Comparison of ENCODE assay signal across 28 cellular contexts in the genomic region with DNA sequence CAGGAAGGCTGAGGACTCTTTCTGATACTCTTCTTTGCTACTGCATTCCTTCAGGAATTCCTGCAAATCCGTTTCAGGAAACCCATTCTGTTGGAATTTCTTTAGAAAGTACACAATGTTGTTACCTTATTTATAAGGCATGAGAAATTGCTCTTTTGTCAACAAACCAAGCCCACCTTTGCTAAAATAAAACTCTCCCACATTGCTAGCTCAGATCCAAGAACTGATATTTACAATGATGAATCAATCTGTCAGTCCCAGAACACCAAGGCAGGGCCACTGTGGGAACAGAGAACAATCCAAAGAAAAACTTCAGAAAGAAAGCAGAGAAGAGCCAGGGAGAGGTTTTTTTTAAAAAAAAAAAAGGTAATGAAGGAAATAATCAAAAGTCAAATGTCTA. TPM values are rescaled to one million over a fixed set of nuclear protein-coding genes. Genes with fewer than 3 reads are reported as not detected.
"Had no signal": no experiment of that assay in that cellular context is flagged by ENCODE, and none has a peak within 500 bp of the region (broad histone marks: within the 10 kb centered on the region; RNA-seq: fewer than 3 reads in every experiment).

No MANE protein-coding gene starts in this region.

- H3K27me3 ChIP-seq: neural progenitor cell, ovary, right lobe of liver, sigmoid colon, suprapubic skin, testis, tibial nerve, upper lobe of left lung, vagina had no signal

- H3K27ac ChIP-seq: neural progenitor cell, ovary, parathyroid adenoma, psoas muscle, right lobe of liver, sigmoid colon, suprapubic skin, testis, tibial nerve, upper lobe of left lung, vagina had no signal

- H3K4me3 ChIP-seq: neural progenitor cell, ovary, psoas muscle, right lobe of liver, sigmoid colon, suprapubic skin, testis, tibial nerve, upper lobe of left lung, vagina had no signal

- H2AFZ ChIP-seq: neural progenitor cell, parathyroid adenoma had no signal

- H3K9me3 ChIP-seq: ovary, psoas muscle, right lobe of liver, sigmoid colon, suprapubic skin, testis, tibial nerve, upper lobe of left lung, vagina had no signal

- H3K79me2 ChIP-seq: parathyroid adenoma had no signal

- H3K4me2 ChIP-seq: neural progenitor cell had no signal

- H3K9me3 Mint-ChIP-seq: naive B cell; naive thymus-derived CD8-positive, alpha-beta T cell; natural killer cell treated with Interleukin-12 subunit alpha and Interleukin-12 subunit beta and Interleukin-15 and Interleukin-18, amount 100 ng/mL, for 72 hours; neural progenitor cell; stimulated activated effector memory CD8-positive, alpha-beta T cell treated with anti-CD3 and anti-CD28 coated beads, Interleukin-12 subunit alpha, Interleukin-12 subunit beta, amount 100 ng/mL, for 72 hours had no signal

- H3K27ac Mint-ChIP-seq: naive B cell; natural killer cell treated with Interleukin-12 subunit alpha and Interleukin-12 subunit beta and Interleukin-15 and Interleukin-18, amount 100 ng/mL, for 72 hours; neural progenitor cell; progenitor cell of endocrine pancreas; stimulated activated effector memory CD8-positive, alpha-beta T cell treated with anti-CD3 and anti-CD28 coated beads, Interleukin-12 subunit alpha, Interleukin-12 subunit beta, amount 100 ng/mL, for 72 hours had no signal

- DNase-seq: naive B cell; occipital lobe; ovary; psoas muscle; right cardiac atrium; right lobe of liver; sigmoid colon; small intestine; stimulated activated CD4-positive, alpha-beta T cell treated with anti-CD3 and anti-CD28 coated beads, Interleukin-15, amount 100 ng/mL, for 24 hours; stimulated activated CD4-positive, alpha-beta T cell treated with anti-CD3 and anti-CD28 coated beads, Interleukin-2, amount 100 ng/mL, for 24 hours; stimulated activated CD4-positive, alpha-beta T cell treated with anti-CD3 and anti-CD28 coated beads, Interleukin-2, amount 100 ng/mL, for 48 hours; stimulated activated CD4-positive, alpha-beta T cell treated with anti-CD3 and anti-CD28 coated beads, Interleukin-4, amount 100 ng/mL, for 24 hours; stimulated activated naive CD8-positive, alpha-beta T cell treated with anti-CD3 and anti-CD28 coated beads, Interleukin-15, Interleukin-2, amounts not matched to agents 100 U/mL and 50 U/mL, for 24 hours; substantia nigra; testis; trophoblast cell had no signal

- H3K27me3 Mint-ChIP-seq: naive B cell had no signal

- H3K4me3 Mint-ChIP-seq: naive B cell; natural killer cell treated with Interleukin-12 subunit alpha and Interleukin-12 subunit beta and Interleukin-15 and Interleukin-18, amount 100 ng/mL, for 72 hours; neural progenitor cell; stimulated activated effector memory CD8-positive, alpha-beta T cell treated with anti-CD3 and anti-CD28 coated beads, Interleukin-12 subunit alpha, Interleukin-12 subunit beta, amount 100 ng/mL, for 72 hours had no signal

- H3K4me1 Mint-ChIP-seq: naive B cell, neural progenitor cell had no signal

- H3K36me3 Mint-ChIP-seq: naive thymus-derived CD8-positive, alpha-beta T cell; neural progenitor cell had no signal

- ATAC-seq: natural killer cell treated with Interleukin-12 subunit alpha and Interleukin-12 subunit beta and Interleukin-15 and Interleukin-18, amount 100 ng/mL, for 72 hours; psoas muscle; right cardiac atrium; right lobe of liver; stimulated activated effector memory CD8-positive, alpha-beta T cell treated with anti-CD3 and anti-CD28 coated beads, Interleukin-12 subunit alpha, Interleukin-12 subunit beta, amount 100 ng/mL, for 72 hours; stimulated activated naive CD8-positive, alpha-beta T cell treated with anti-CD3 and anti-CD28 coated beads, Interleukin-15, Interleukin-2, amounts not matched to agents 100 U/mL and 50 U/mL, for 24 hours had no signal

- H3K4me1 ChIP-seq: neural progenitor cell, parathyroid adenoma, psoas muscle, right lobe of liver, sigmoid colon, suprapubic skin, testis, tibial nerve, upper lobe of left lung, vagina had no signal

- H3K36me3 ChIP-seq: neural progenitor cell, ovary, right lobe of liver, sigmoid colon, suprapubic skin, tibial nerve, upper lobe of left lung, vagina had no signal

RNA-seq across cellular contexts. Expression of a gene that starts 36.6 kb away (rescaled TPM):
- total RNA-seq: osteoblast, sigmoid colon had no signal
- polyA plus RNA-seq: neural cell had no signal
